In the genomic region with DNA sequence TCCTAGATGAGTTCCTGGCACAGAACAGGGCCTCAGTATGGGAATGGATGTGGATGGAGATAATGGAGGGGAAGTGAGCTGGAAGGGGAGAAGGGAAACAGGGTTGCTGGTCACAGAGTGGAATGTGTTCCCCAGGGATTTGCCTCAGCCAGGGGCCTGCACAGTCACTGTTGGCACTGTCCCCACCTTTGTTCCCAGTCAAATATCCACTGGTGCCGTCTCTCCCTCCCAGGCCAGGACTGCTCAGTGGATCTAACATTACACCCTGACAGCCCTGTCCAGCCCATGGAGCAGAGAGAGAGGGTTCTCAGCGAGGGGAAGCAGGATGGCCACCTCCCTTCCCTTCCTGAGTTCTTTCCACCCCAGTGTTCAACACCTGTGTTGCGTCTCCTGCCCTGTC, we compare ENCODE assay signal across 1 cellular context.
TF ChIP-seq lines count a peak whose summit lies in the region.

No MANE protein-coding gene starts in this region.

TF ChIP-seq in K562, 482 proteins besides CTCF, POLR2A, EP300 and RAD21:
- TF ChIP-seq ATF1 (CRISPR knock-in tag; IDR thresholded peaks at IDR 0.05): no peak
- TF ChIP-seq ATF1 (tag; IDR thresholded peaks at IDR 0.05): no peak
- TF ChIP-seq ZNF224 (CRISPR knock-in tag; IDR thresholded peaks at IDR 0.05): no peak
- TF ChIP-seq ZHX1 (conservative IDR thresholded peaks at IDR 0.05; ENCODE audit: low read length): no peak
- no peak for TF ChIP-seq TBP (optimal IDR thresholded peaks at IDR 0.05; ENCODE audit: low read depth, low read length)
- no peak for TF ChIP-seq ARID2 (IDR thresholded peaks at IDR 0.05)
- TF ChIP-seq GTF2F1 (IDR thresholded peaks at IDR 0.05; ENCODE audit: low read depth, low read length): no peak
- no peak for TF ChIP-seq TAF9B (IDR thresholded peaks at IDR 0.05; ENCODE audit: partially characterized antibody)
- TF ChIP-seq NONO (IDR thresholded peaks at IDR 0.05; ENCODE audit: low read depth in 2 of 2, low read length in 1 of 2): no peak
- no peak for TF ChIP-seq SIX5 (IDR thresholded peaks at IDR 0.05; ENCODE audit: borderline replicate concordance in 1 of 2, insufficient read depth in 1 of 2, low read depth in 1 of 2, low read length in 2 of 2)
- no peak for TF ChIP-seq ZSCAN29 (IDR thresholded peaks at IDR 0.05)
- TF ChIP-seq OTX1 (CRISPR knock-in tag; IDR thresholded peaks at IDR 0.05): no peak
- no peak for TF ChIP-seq RNF2 (IDR thresholded peaks at IDR 0.05)
- TF ChIP-seq ZNF57 (CRISPR knock-in tag; IDR thresholded peaks at IDR 0.05): no peak
- no peak for TF ChIP-seq ZNF444 (CRISPR knock-in tag; IDR thresholded peaks at IDR 0.05)
- TF ChIP-seq KAT8 (IDR thresholded peaks at IDR 0.05; ENCODE audit: low read depth): no peak
- TF ChIP-seq SOX6 (IDR thresholded peaks at IDR 0.05): no peak
- TF ChIP-seq DEAF1 (CRISPR knock-in tag; IDR thresholded peaks at IDR 0.05): no peak
- TF ChIP-seq PYGO2 (tag; IDR thresholded peaks at IDR 0.05): no peak
- no peak for TF ChIP-seq TEAD2 (tag; IDR thresholded peaks at IDR 0.05)
- TF ChIP-seq RUNX1 (IDR thresholded peaks at IDR 0.05; ENCODE audit: low read depth): no peak
